In genomic region chr12:109844983-109845841, GRCh38 we compare ENCODE assay signal across 1 cellular context.
TF ChIP-seq lines count a peak whose summit lies in the region.

No MANE protein-coding gene starts in this region.

TF ChIP-seq in HepG2, 621 proteins besides CTCF, POLR2A, EP300 and RAD21 (continued from another document and continues in another):
- TF ChIP-seq MAFG (CRISPR knock-in tag; IDR thresholded peaks at IDR 0.05) = no peak
- TF ChIP-seq ZNF704 (CRISPR knock-in tag; IDR thresholded peaks at IDR 0.05; ENCODE audit: borderline replicate concordance) = no peak
- 0 out of 2 replicates have a peak, but pooled peaks have one; percentile 24 for TF ChIP-seq DMAP1 (CRISPR knock-in tag; IDR thresholded peaks at IDR 0.05)
- TF ChIP-seq UBTF (CRISPR knock-in tag; IDR thresholded peaks at IDR 0.05) = peak; percentile 48
- TF ChIP-seq, protein P1, sequence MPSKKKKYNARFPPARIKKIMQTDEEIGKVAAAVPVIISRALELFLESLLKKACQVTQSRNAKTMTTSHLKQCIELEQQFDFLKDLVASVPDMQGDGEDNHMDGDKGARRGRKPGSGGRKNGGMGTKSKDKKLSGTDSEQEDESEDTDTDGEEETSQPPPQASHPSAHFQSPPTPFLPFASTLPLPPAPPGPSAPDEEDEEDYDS (CRISPR knock-in tag; IDR thresholded peaks at IDR 0.05) = peak; percentile 24; the same call in 1 of the 2 replicates
- no peak for TF ChIP-seq ZNF354B (CRISPR knock-in tag; IDR thresholded peaks at IDR 0.05)
- TF ChIP-seq BORCS8-MEF2B (CRISPR knock-in tag; IDR thresholded peaks at IDR 0.05) = peak; percentile 56
- TF ChIP-seq ZNF761 (CRISPR knock-in tag; conservative IDR thresholded peaks at IDR 0.05) = no peak
- no peak for TF ChIP-seq KDM4B (CRISPR knock-in tag; IDR thresholded peaks at IDR 0.05)
- 0 out of 2 replicates have a peak, but pooled peaks have one; percentile 40 for TF ChIP-seq PCBP1 (IDR thresholded peaks at IDR 0.05; ENCODE audit: borderline replicate concordance, low read depth, low read length)
- no peak for TF ChIP-seq ZNF616 (CRISPR knock-in tag; IDR thresholded peaks at IDR 0.05; ENCODE audit: low read depth)
- TF ChIP-seq DMTF1 (CRISPR knock-in tag; IDR thresholded peaks at IDR 0.05) = no peak
- TF ChIP-seq KLF6 (CRISPR knock-in tag; IDR thresholded peaks at IDR 0.05) = no peak
- peak; percentile 60 for TF ChIP-seq REPIN1 (CRISPR knock-in tag; IDR thresholded peaks at IDR 0.05; ENCODE audit: borderline replicate concordance, low read depth)
- peak; percentile 91 for TF ChIP-seq RCOR2 (CRISPR knock-in tag; IDR thresholded peaks at IDR 0.05)
- TF ChIP-seq SALL2 (CRISPR knock-in tag; IDR thresholded peaks at IDR 0.05) = 0 out of 2 replicates have a peak, but pooled peaks have one; percentile 13
- TF ChIP-seq, protein P2, sequence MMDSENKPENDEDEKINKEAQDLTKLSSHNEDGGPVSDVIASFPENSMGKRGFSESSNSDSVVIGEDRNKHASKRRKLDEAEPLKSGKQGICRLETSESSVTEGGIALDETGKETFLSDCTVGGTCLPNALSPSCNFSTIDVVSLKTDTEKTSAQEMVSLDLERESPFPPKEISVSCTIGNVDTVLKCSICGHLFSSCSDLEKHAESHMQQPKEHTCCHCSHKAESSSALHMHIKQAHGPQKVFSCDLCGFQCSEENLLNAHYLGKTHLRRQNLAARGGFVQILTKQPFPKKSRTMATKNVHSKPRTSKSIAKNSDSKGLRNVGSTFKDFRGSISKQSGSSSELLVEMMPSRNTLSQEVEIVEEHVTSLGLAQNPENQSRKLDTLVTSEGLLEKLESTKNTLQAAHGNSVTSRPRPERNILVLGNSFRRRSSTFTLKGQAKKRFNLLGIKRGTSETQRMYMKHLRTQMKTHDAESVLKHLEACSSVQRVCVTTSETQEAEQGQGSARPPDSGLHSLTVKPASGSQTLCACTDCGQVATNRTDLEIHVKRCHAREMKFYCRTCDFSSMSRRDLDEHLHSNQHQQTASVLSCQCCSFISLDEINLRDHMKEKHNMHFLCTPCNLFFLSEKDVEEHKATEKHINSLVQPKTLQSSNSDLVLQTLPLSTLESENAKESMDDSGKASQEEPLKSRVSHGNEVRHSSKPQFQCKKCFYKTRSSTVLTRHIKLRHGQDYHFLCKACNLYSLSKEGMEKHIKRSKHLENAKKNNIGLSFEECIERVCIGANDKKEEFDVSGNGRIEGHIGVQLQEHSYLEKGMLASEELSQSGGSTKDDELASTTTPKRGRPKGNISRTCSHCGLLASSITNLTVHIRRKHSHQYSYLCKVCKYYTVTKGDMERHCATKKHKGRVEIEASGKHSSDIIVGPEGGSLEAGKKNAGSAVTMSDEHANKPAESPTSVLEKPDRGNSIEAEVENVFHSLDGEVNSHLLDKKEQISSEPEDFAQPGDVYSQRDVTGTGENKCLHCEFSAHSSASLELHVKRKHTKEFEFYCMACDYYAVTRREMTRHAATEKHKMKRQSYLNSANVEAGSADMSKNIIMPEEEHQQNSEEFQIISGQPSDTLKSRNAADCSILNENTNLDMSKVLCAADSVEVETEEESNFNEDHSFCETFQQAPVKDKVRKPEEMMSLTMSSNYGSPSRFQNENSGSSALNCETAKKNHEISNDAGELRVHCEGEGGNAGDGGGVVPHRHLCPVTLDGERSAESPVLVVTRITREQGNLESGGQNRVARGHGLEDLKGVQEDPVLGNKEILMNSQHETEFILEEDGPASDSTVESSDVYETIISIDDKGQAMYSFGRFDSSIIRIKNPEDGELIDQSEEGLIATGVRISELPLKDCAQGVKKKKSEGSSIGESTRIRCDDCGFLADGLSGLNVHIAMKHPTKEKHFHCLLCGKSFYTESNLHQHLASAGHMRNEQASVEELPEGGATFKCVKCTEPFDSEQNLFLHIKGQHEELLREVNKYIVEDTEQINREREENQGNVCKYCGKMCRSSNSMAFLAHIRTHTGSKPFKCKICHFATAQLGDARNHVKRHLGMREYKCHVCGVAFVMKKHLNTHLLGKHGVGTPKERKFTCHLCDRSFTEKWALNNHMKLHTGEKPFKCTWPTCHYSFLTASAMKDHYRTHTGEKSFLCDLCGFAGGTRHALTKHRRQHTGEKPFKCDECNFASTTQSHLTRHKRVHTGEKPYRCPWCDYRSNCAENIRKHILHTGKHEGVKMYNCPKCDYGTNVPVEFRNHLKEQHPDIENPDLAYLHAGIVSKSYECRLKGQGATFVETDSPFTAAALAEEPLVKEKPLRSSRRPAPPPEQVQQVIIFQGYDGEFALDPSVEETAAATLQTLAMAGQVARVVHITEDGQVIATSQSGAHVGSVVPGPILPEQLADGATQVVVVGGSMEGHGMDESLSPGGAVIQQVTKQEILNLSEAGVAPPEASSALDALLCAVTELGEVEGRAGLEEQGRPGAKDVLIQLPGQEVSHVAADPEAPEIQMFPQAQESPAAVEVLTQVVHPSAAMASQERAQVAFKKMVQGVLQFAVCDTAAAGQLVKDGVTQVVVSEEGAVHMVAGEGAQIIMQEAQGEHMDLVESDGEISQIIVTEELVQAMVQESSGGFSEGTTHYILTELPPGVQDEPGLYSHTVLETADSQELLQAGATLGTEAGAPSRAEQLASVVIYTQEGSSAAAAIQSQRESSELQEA (CRISPR knock-in tag; IDR thresholded peaks at IDR 0.05; ENCODE audit: not compliant biosample characterization) = peak; percentile 72
- TF ChIP-seq, protein P3, sequence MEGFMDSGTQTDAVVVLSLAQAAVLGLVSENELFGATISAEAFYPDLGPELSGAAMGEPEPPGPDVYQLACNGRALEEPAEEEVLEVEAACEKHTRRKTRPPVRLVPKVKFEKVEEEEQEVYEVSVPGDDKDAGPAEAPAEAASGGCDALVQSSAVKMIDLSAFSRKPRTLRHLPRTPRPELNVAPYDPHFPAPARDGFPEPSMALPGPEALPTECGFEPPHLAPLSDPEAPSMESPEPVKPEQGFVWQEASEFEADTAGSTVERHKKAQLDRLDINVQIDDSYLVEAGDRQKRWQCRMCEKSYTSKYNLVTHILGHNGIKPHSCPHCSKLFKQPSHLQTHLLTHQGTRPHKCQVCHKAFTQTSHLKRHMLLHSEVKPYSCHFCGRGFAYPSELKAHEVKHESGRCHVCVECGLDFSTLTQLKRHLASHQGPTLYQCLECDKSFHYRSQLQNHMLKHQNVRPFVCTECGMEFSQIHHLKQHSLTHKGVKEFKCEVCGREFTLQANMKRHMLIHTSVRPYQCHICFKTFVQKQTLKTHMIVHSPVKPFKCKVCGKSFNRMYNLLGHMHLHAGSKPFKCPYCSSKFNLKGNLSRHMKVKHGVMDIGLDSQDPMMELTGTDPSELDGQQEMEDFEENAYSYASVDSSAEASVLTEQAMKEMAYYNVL (CRISPR knock-in tag; IDR thresholded peaks at IDR 0.05; ENCODE audit: borderline replicate concordance) = peak; percentile 58; the same call in 1 of the 2 replicates
- 0 out of 2 replicates have a peak, but pooled peaks have one; percentile 25 for TF ChIP-seq ZNF501 (CRISPR knock-in tag; IDR thresholded peaks at IDR 0.05)
- no peak for TF ChIP-seq SCMH1 (CRISPR knock-in tag; IDR thresholded peaks at IDR 0.05; ENCODE audit: borderline replicate concordance)
- TF ChIP-seq ZNF558 (CRISPR knock-in tag; IDR thresholded peaks at IDR 0.05; ENCODE audit: borderline replicate concordance) = no peak
- TF ChIP-seq ZNF205 (CRISPR knock-in tag; IDR thresholded peaks at IDR 0.05) = 0 out of 2 replicates have a peak, but pooled peaks have one; percentile 57
- no peak for TF ChIP-seq ZFP36L1 (CRISPR knock-in tag; IDR thresholded peaks at IDR 0.05)
- no peak for TF ChIP-seq NFE2 (CRISPR knock-in tag; IDR thresholded peaks at IDR 0.05)
- peak; percentile 90 for TF ChIP-seq KDM1A (CRISPR knock-in tag; IDR thresholded peaks at IDR 0.05)
- peak; percentile 51; the same call in 1 of the 2 replicates for TF ChIP-seq ZFY (CRISPR knock-in tag; IDR thresholded peaks at IDR 0.05)
- TF ChIP-seq TFAP4 (IDR thresholded peaks at IDR 0.05; ENCODE audit: borderline replicate concordance, low read depth) = 0 out of 2 replicates have a peak, but pooled peaks have one; percentile 18
- TF ChIP-seq KDM5B (CRISPR knock-in tag; IDR thresholded peaks at IDR 0.05; ENCODE audit: borderline replicate concordance) = 0 out of 2 replicates have a peak, but pooled peaks have one; percentile 28
- TF ChIP-seq ZNF777 (CRISPR knock-in tag; IDR thresholded peaks at IDR 0.05) = peak; percentile 48
- TF ChIP-seq, protein P4, sequence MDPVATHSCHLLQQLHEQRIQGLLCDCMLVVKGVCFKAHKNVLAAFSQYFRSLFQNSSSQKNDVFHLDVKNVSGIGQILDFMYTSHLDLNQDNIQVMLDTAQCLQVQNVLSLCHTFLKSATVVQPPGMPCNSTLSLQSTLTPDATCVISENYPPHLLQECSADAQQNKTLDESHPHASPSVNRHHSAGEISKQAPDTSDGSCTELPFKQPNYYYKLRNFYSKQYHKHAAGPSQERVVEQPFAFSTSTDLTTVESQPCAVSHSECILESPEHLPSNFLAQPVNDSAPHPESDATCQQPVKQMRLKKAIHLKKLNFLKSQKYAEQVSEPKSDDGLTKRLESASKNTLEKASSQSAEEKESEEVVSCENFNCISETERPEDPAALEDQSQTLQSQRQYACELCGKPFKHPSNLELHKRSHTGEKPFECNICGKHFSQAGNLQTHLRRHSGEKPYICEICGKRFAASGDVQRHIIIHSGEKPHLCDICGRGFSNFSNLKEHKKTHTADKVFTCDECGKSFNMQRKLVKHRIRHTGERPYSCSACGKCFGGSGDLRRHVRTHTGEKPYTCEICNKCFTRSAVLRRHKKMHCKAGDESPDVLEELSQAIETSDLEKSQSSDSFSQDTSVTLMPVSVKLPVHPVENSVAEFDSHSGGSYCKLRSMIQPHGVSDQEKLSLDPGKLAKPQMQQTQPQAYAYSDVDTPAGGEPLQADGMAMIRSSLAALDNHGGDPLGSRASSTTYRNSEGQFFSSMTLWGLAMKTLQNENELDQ (CRISPR knock-in tag; IDR thresholded peaks at IDR 0.05; ENCODE audit: borderline replicate concordance) = no peak
- TF ChIP-seq, protein P5, sequence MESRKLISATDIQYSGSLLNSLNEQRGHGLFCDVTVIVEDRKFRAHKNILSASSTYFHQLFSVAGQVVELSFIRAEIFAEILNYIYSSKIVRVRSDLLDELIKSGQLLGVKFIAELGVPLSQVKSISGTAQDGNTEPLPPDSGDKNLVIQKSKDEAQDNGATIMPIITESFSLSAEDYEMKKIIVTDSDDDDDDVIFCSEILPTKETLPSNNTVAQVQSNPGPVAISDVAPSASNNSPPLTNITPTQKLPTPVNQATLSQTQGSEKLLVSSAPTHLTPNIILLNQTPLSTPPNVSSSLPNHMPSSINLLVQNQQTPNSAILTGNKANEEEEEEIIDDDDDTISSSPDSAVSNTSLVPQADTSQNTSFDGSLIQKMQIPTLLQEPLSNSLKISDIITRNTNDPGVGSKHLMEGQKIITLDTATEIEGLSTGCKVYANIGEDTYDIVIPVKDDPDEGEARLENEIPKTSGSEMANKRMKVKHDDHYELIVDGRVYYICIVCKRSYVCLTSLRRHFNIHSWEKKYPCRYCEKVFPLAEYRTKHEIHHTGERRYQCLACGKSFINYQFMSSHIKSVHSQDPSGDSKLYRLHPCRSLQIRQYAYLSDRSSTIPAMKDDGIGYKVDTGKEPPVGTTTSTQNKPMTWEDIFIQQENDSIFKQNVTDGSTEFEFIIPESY (CRISPR knock-in tag; IDR thresholded peaks at IDR 0.05) = 0 out of 2 replicates have a peak, but pooled peaks have one; percentile 56
- TF ChIP-seq ZNF773 (CRISPR knock-in tag; IDR thresholded peaks at IDR 0.05; ENCODE audit: borderline replicate concordance) = no peak
- no peak for TF ChIP-seq PPARG (CRISPR knock-in tag; conservative IDR thresholded peaks at IDR 0.05)
- no peak for TF ChIP-seq ZNF10 (CRISPR knock-in tag; IDR thresholded peaks at IDR 0.05; ENCODE audit: borderline replicate concordance, low read depth)
- TF ChIP-seq ZNF232 (CRISPR knock-in tag; IDR thresholded peaks at IDR 0.05; ENCODE audit: borderline replicate concordance) = 0 out of 2 replicates have a peak, but pooled peaks have one; percentile 23
- TF ChIP-seq ZNF788 (CRISPR knock-in tag; IDR thresholded peaks at IDR 0.05; ENCODE audit: borderline replicate concordance) = no peak; the same call in 1 of the 2 replicates
